ENCODE assay signal across 28 cellular contexts in genomic region chr18:37422116-37422515, GRCh38.
DNase-seq lines count a peak whose midpoint lies in the region; ATAC-seq and TF ChIP-seq lines count a peak whose summit lies in the region.
"Had no signal": no experiment of that assay in that cellular context is flagged by ENCODE, and none has a peak within 500 bp of the region (broad histone marks: within the 10 kb centered on the region; RNA-seq: fewer than 3 reads in every experiment).

No MANE protein-coding gene starts in this region.

- DNase-seq in NCI-H146 (lab: John Stamatoyannopoulos, UW): peak; percentile 28
- DNase-seq in NCI-H146 treated with DMSO at 0.1 percent for 48 hours (lab: John Stamatoyannopoulos, UW; ENCODE audit: unreplicated experiment): no peak
- peak; percentile 52 for DNase-seq in epidermal melanocyte (ENCODE audit: insufficient read length, low spot score)
- DNase-seq in myocyte (ENCODE audit: low read depth): peak; percentile 79
- DNase-seq in type B pancreatic cell (ENCODE audit: extremely low spot score, unreplicated experiment): no peak
- no peak for DNase-seq in testis
- no peak for DNase-seq in stimulated activated naive CD8-positive, alpha-beta T cell treated with anti-CD3 and anti-CD28 coated beads, Interleukin-15, amount 100 ng/mL, for 72 hours
- no peak for DNase-seq in left colon
- DNase-seq: activated CD4-positive, alpha-beta T cell treated with anti-CD3 and anti-CD28 coated beads for 4 hours; activated naive CD4-positive, alpha-beta T cell treated with anti-CD3 and anti-CD28 coated beads, Interleukin-2, amount 50 U/mL, for 16 hours; activated T-cell treated with anti-CD3 and anti-CD28 coated beads, Interleukin-2, amount 50 U/mL, for 72 hours; aorta; DMS79; effector CD4-positive, alpha-beta T cell; foreskin keratinocyte; hippocampal formation; Karpas-422; naive thymus-derived CD4-positive, alpha-beta T cell; NCI-H1092; NCI-H2029; NCI-H345; PC-3; Right ventricle myocardium superior; T-helper 1 cell had no signal

- H3K9me3 Mint-ChIP-seq in type B pancreatic cell: no peaks in the 10 kb centered on the region
- no peaks in the 10 kb centered on the region for H3K9me3 Mint-ChIP-seq in stimulated activated naive CD8-positive, alpha-beta T cell treated with anti-CD3 and anti-CD28 coated beads, Interleukin-15, amount 100 ng/mL, for 72 hours
- H3K9me3 Mint-ChIP-seq: activated T-cell treated with anti-CD3 and anti-CD28 coated beads, Interleukin-2, amount 50 U/mL, for 72 hours; naive thymus-derived CD4-positive, alpha-beta T cell had no signal

- H3K27ac Mint-ChIP-seq in type B pancreatic cell: peak overlapping the region; percentile 17
- no peak overlapping the region for H3K27ac Mint-ChIP-seq in stimulated activated naive CD8-positive, alpha-beta T cell treated with anti-CD3 and anti-CD28 coated beads, Interleukin-15, amount 100 ng/mL, for 72 hours
- H3K27ac Mint-ChIP-seq: activated T-cell treated with anti-CD3 and anti-CD28 coated beads, Interleukin-2, amount 50 U/mL, for 72 hours; naive thymus-derived CD4-positive, alpha-beta T cell had no signal

- no peaks in the 10 kb centered on the region for H3K27me3 ChIP-seq in testis
- H3K27me3 ChIP-seq: foreskin keratinocyte had no signal

- TF ChIP-seq CTCF in type B pancreatic cell (conservative IDR thresholded peaks at IDR 0.05) (no peak), testis (IDR thresholded peaks at IDR 0.05) (no peak)

- H3K9me3 ChIP-seq in testis: no peaks in the 10 kb centered on the region
- H3K9me3 ChIP-seq: thoracic aorta had no signal

- no peak for TF ChIP-seq POLR2A in testis (IDR thresholded peaks at IDR 0.05)

- peaks cover 4% of the 10 kb centered on the region for H3K27me3 Mint-ChIP-seq in type B pancreatic cell
- H3K27me3 Mint-ChIP-seq in stimulated activated naive CD8-positive, alpha-beta T cell treated with anti-CD3 and anti-CD28 coated beads, Interleukin-15, amount 100 ng/mL, for 72 hours: peaks cover 10% of the 10 kb centered on the region

- peaks cover 17% of the 10 kb centered on the region for H3K4me1 Mint-ChIP-seq in type B pancreatic cell (ENCODE audit: unreplicated experiment)
- no peaks in the 10 kb centered on the region for H3K4me1 Mint-ChIP-seq in stimulated activated naive CD8-positive, alpha-beta T cell treated with anti-CD3 and anti-CD28 coated beads, Interleukin-15, amount 100 ng/mL, for 72 hours

- intact Hi-C loops in testis (cut with DNase I; ENCODE audit: low total_unique reads): no loop called here
- intact Hi-C loops in left colon (cut with DNase I, micrococcal nuclease): no loop called here

- WGBS in testis, 2 donors: 80% methylated on average over 2 of the region's 2 CpGs

- ATAC-seq in stimulated activated naive CD8-positive, alpha-beta T cell treated with anti-CD3 and anti-CD28 coated beads, Interleukin-15, amount 100 ng/mL, for 72 hours: no peak
- ATAC-seq in left colon: no peak
- ATAC-seq: activated T-cell treated with anti-CD3 and anti-CD28 coated beads, Interleukin-2, amount 50 U/mL, for 72 hours; foreskin keratinocyte; HCT116; naive thymus-derived CD4-positive, alpha-beta T cell; PC-3 had no signal

- no peak overlapping the region for H3K27ac ChIP-seq in testis
- H3K27ac ChIP-seq: 22Rv1, foreskin keratinocyte, thoracic aorta had no signal

- no peaks in the 10 kb centered on the region for H3K36me3 Mint-ChIP-seq in type B pancreatic cell
- H3K36me3 Mint-ChIP-seq: naive thymus-derived CD4-positive, alpha-beta T cell had no signal

- no peaks in the 10 kb centered on the region for H3K4me1 ChIP-seq in testis
- H3K4me1 ChIP-seq: foreskin keratinocyte had no signal

- no peak overlapping the region for H3K4me3 ChIP-seq in testis
- H3K4me3 ChIP-seq: lung, thoracic aorta had no signal

- no peak overlapping the region for H3K4me3 Mint-ChIP-seq in type B pancreatic cell
- no peak overlapping the region for H3K4me3 Mint-ChIP-seq in stimulated activated naive CD8-positive, alpha-beta T cell treated with anti-CD3 and anti-CD28 coated beads, Interleukin-15, amount 100 ng/mL, for 72 hours
- H3K4me3 Mint-ChIP-seq: activated T-cell treated with anti-CD3 and anti-CD28 coated beads, Interleukin-2, amount 50 U/mL, for 72 hours; naive thymus-derived CD4-positive, alpha-beta T cell had no signal

- H3K36me3 ChIP-seq in testis (ENCODE audit: low read depth, missing control alignments): no peaks in the 10 kb centered on the region
- H3K36me3 ChIP-seq: thoracic aorta had no signal

Comparison
In these comparisons a context has a peak if more than half of its experiments do, and no peak if none do; other contexts are left out.
1. DNase-seq: peak in NCI-H146 (single experiment), epidermal melanocyte (single experiment) and myocyte (single experiment); none in NCI-H146 treated with DMSO at 0.1 percent for 48 hours (single experiment), type B pancreatic cell (single experiment), testis (single experiment), stimulated activated naive CD8-positive, alpha-beta T cell treated with anti-CD3 and anti-CD28 coated beads, Interleukin-15, amount 100 ng/mL, for 72 hours (0 of 2) and left colon (0 of 2).